32 cellular contexts compared by ENCODE assay signal in the genomic region with DNA sequence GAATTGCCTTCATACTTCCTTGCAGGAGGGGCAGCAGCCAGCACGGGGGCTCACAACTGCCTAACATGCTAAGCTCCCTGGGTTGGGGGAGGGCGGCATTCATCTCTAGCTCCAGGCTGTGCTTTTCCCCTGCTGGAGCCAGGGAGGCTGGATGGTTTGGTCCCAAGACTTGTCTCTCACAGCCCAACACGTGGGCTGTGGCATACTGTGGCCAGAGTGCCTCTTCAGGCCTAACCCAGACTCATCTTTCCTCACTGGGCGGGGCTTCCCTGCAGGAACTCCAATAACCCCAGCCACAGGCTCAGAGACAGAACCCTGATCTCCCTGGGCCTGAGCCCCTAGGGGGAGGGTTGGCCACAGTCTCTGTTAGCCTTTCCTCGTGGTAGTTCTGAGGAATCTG.
"Had no signal": no experiment of that assay in that cellular context is flagged by ENCODE, and none has a peak within 500 bp of the region (broad histone marks: within the 10 kb centered on the region; RNA-seq: fewer than 3 reads in every experiment).

No MANE protein-coding gene starts in this region.

- H3K4me3 ChIP-seq: colonic mucosa, esophagus squamous epithelium, heart right ventricle, lung, mucosa of descending colon, neural progenitor cell, ovary, right lobe of liver, thoracic aorta, tibial nerve, upper lobe of right lung, uterus had no signal

- H3K27me3 ChIP-seq: colonic mucosa, esophagus squamous epithelium, heart right ventricle, neural progenitor cell, ovary, right lobe of liver, tibial nerve, upper lobe of right lung, uterus had no signal

- H3K4me2 ChIP-seq: neural progenitor cell had no signal

- H3K9ac ChIP-seq: neural progenitor cell had no signal

- H3K9me3 ChIP-seq: colonic mucosa, esophagus squamous epithelium, mucosa of descending colon, ovary, right lobe of liver, thoracic aorta, upper lobe of right lung, uterus had no signal

- H3K36me3 ChIP-seq: colonic mucosa, esophagus squamous epithelium, heart right ventricle, ovary, right lobe of liver, thoracic aorta, tibial nerve, upper lobe of right lung, uterus had no signal

- H3K36me3 Mint-ChIP-seq: memory B cell; naive thymus-derived CD4-positive, alpha-beta T cell; neural progenitor cell; stimulated activated naive B cell treated with anti-CD40 and anti-IgM and Interleukin-4, amounts not matched to agents 10 μg/mL and 1 μg/mL and 100 μg/mL, for 72 hours had no signal

- H3K4me1 Mint-ChIP-seq: immature natural killer cell; memory B cell; mesothelial cell of epicardium; naive thymus-derived CD4-positive, alpha-beta T cell; nephron; neural progenitor cell; stimulated activated naive B cell treated with anti-CD40 and anti-IgM and Interleukin-4, amounts not matched to agents 10 μg/mL and 1 μg/mL and 100 μg/mL, for 72 hours had no signal

- H3K4me1 ChIP-seq: colonic mucosa, heart right ventricle, neural progenitor cell, right lobe of liver, tibial nerve, upper lobe of right lung, uterus had no signal

- H3K27ac Mint-ChIP-seq: immature natural killer cell; memory B cell; mesothelial cell of epicardium; nephron; neural progenitor cell; stimulated activated naive B cell treated with anti-CD40 and anti-IgM and Interleukin-4, amounts not matched to agents 10 μg/mL and 1 μg/mL and 100 μg/mL, for 72 hours; stimulated activated naive CD8-positive, alpha-beta T cell treated with anti-CD3 and anti-CD28 coated beads, Interleukin-15, Interleukin-2, amounts not matched to agents 100 ng/mL and 50 ng/mL, for 24 hours had no signal

- H3K9me3 Mint-ChIP-seq: stimulated activated naive CD8-positive, alpha-beta T cell treated with anti-CD3 and anti-CD28 coated beads, Interleukin-15, Interleukin-2, amounts not matched to agents 100 ng/mL and 50 ng/mL, for 24 hours had no signal

- H2AFZ ChIP-seq: neural progenitor cell had no signal

- DNase-seq: colonic mucosa; dermis blood vessel endothelial cell; effector memory CD4-positive, alpha-beta T cell; erythroblast; esophagus squamous epithelium; foreskin melanocyte; glutamatergic neuron; heart right ventricle; hippocampal formation; immature natural killer cell; mucosa of descending colon; naive thymus-derived CD4-positive, alpha-beta T cell; nucleus accumbens; ovary; posterior cingulate gyrus; retina; right lobe of liver; small intestine; stimulated activated CD4-positive, alpha-beta T cell treated with anti-CD3 and anti-CD28 coated beads, Interleukin-15, amount 100 ng/mL, for 24 hours; stimulated activated CD4-positive, alpha-beta T cell treated with anti-CD3 and anti-CD28 coated beads, Interleukin-2, amount 100 ng/mL, for 48 hours; stimulated activated naive B cell treated with anti-CD40 and anti-IgM and Interleukin-4, amounts not matched to agents 10 μg/mL and 1 μg/mL and 100 μg/mL, for 72 hours; upper lobe of right lung; uterus had no signal

- H3K27me3 Mint-ChIP-seq: stimulated activated naive CD8-positive, alpha-beta T cell treated with anti-CD3 and anti-CD28 coated beads, Interleukin-15, Interleukin-2, amounts not matched to agents 100 ng/mL and 50 ng/mL, for 24 hours had no signal

- H3K27ac ChIP-seq: colonic mucosa, esophagus squamous epithelium, heart right ventricle, neural progenitor cell, ovary, right lobe of liver, thoracic aorta, tibial nerve, upper lobe of right lung, uterus had no signal

- H3K4me3 Mint-ChIP-seq: immature natural killer cell; memory B cell; mesothelial cell of epicardium; naive thymus-derived CD4-positive, alpha-beta T cell; nephron; neural progenitor cell; stimulated activated naive B cell treated with anti-CD40 and anti-IgM and Interleukin-4, amounts not matched to agents 10 μg/mL and 1 μg/mL and 100 μg/mL, for 72 hours; stimulated activated naive CD8-positive, alpha-beta T cell treated with anti-CD3 and anti-CD28 coated beads, Interleukin-15, Interleukin-2, amounts not matched to agents 100 ng/mL and 50 ng/mL, for 24 hours had no signal

- ATAC-seq: heart right ventricle; left lobe of liver; mucosa of descending colon; naive thymus-derived CD4-positive, alpha-beta T cell; right lobe of liver; stimulated activated naive B cell treated with anti-CD40 and anti-IgM and Interleukin-4, amounts not matched to agents 10 μg/mL and 1 μg/mL and 100 μg/mL, for 72 hours; upper lobe of right lung had no signal
